ENCODE assay signal across 8 cellular contexts in the genomic region with DNA sequence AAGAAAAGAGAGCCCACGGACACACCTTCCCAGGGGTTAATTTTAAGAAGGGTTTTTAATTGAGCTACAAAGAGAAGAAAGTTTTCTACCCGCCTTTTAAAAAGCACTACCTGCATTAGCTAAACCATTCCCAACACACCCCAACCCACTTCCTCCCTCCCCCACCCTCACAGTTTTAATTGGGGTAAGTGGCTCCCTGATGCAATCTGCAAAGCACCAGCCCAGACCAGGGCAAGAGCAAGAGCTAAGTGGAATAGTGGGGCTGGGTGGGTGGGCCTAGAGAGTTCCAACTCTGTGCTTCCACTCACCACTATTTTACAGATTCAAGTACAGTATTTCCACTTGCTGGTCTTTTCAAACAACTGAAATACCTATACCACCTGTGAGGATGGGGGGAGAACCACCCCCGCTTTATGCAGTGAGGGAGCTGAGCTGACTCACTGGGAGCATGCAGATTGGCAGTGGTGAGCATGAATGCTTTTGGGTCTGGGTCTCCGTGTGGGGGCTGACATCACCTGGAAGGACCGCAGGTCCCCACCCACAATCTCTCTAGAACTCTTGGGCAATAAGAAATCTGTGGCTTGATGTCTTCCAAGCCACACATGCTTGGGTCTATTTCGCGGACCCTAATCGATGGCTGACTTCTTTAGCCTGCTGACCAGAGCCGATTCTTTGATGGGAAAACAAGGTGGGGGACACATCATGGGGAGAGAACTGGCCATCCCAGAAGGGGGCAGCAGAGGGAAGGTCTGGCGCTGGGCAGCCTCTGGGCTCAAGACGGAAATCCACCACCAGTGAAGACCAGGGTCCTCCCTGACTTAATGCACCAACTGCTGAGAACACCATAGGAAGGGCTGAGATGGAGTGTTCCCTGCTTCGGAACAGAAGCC.
DNase-seq lines count a peak whose midpoint lies in the region; ATAC-seq, FAIRE-seq and TF ChIP-seq lines count a peak whose summit lies in the region.

No MANE protein-coding gene starts in this region.

- no peak overlapping the region for H3K27ac ChIP-seq in HL-60 (replicated peaks)
- H3K27ac ChIP-seq in WERI-Rb-1, result peak overlapping the region; percentile 91

- H3K4me3 ChIP-seq in HL-60 (replicated peaks; ENCODE audit: insufficient read depth, low read length), result no peak overlapping the region
- no peak overlapping the region for H3K4me3 ChIP-seq in WERI-Rb-1 (ENCODE audit: low read depth, low read length)
- no peak overlapping the region for H3K4me3 ChIP-seq in retinal pigment epithelial cell (ENCODE audit: low read length)

- H3K9me3 ChIP-seq in WERI-Rb-1 (ENCODE audit: severe bottlenecking), result no peaks in the 10 kb centered on the region

- no peaks in the 10 kb centered on the region for H3K27me3 ChIP-seq in HL-60 (ENCODE audit: insufficient read depth, poor library complexity, severe bottlenecking)
- H3K27me3 ChIP-seq in WERI-Rb-1 (ENCODE audit: insufficient read depth, low read depth, severe bottlenecking), result no peaks in the 10 kb centered on the region

- peak; percentile 60 for TF ChIP-seq CTCF in D721Med (IDR thresholded peaks at IDR 0.05; ENCODE audit: insufficient read depth, missing control alignments)
- peak; percentile 14 for TF ChIP-seq CTCF in HL-60 (IDR thresholded peaks at IDR 0.05; ENCODE audit: insufficient read depth, low read length)
- peak; percentile 89 for TF ChIP-seq CTCF in WERI-Rb-1 (IDR thresholded peaks at IDR 0.05; ENCODE audit: low read depth, low read length)
- peak; percentile 75 for TF ChIP-seq CTCF in retinal pigment epithelial cell (conservative IDR thresholded peaks at IDR 0.05; ENCODE audit: low read depth, low read length)

- peaks cover 51% of the 10 kb centered on the region for H3K36me3 ChIP-seq in WERI-Rb-1

- FAIRE-seq in D721Med (lab: Jason Lieb, UNC), result no peak

- no peak for ATAC-seq in HG02798 (IDR thresholded peaks at IDR 0.05; ENCODE audit: poor library complexity, unreplicated experiment)
- ATAC-seq in GM21723 (IDR thresholded peaks at IDR 0.05; ENCODE audit: unreplicated experiment), result no peak

- DNase-seq in D721Med (ENCODE audit: insufficient read length, low spot score), result no peak
- peak in 1 of 2 experiments; percentile 18 for DNase-seq in HL-60 (ENCODE audit: low read depth in 1 of 2, low spot score in 1 of 2)
- peak; percentile 85 for DNase-seq in WERI-Rb-1
- DNase-seq in glomerular visceral epithelial cell (ENCODE audit: extremely low spot score), result peak; percentile 58
- DNase-seq in retinal pigment epithelial cell (ENCODE audit: low read depth), result no peak
- DNase-seq in DMS79 (lab: John Stamatoyannopoulos, UW), result no peak

Comparison
In these comparisons a context has a peak if more than half of its experiments do, and no peak if none do; other contexts are left out.
1. DNase-seq: peak in WERI-Rb-1 (single experiment) and glomerular visceral epithelial cell (single experiment); none in D721Med (single experiment), retinal pigment epithelial cell (single experiment) and DMS79 (single experiment).
2. CTCF ChIP-seq: peak in every context shown above with its lines; median percentile 89 in WERI-Rb-1; 75 in retinal pigment epithelial cell; 60 in D721Med; 14 in HL-60.